ENCODE assay signal across 16 cellular contexts in the genomic region with DNA sequence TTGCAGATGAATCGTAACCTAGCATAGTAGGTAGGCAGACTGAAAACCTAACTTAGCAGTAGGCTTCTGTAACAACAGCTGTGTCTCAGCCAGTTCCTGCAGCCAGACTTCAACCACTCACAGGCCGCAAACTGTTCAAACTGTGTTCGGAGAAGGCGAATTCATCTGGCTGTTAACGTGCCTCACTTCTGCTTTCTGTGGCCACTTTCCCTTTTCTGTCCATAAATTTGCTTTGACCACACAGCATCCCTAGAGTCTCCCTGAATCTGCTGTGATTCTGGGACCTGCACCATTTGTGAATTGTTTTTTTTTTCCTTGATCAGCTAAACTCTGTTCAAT. TPM values are rescaled to one million over a fixed set of nuclear protein-coding genes. Genes with fewer than 3 reads are reported as not detected.
A peak's percentile ranks its signal among the peaks of the same experiment; 100 is the strongest.
DNase-seq lines count a peak whose midpoint lies in the region; ATAC-seq, FAIRE-seq and TF ChIP-seq lines count a peak whose summit lies in the region.
"Had no signal": no experiment of that assay in that cellular context is flagged by ENCODE, and none has a peak within 500 bp of the region (broad histone marks: within the 10 kb centered on the region; RNA-seq: fewer than 3 reads in every experiment).

No MANE protein-coding gene starts in this region.

- no peaks in the 10 kb centered on the region for H3K36me3 ChIP-seq in OCI-LY7 (ENCODE audit: insufficient read depth, low read length)
- H3K36me3 ChIP-seq: thyroid gland had no signal

- ATAC-seq in GM21423 (IDR thresholded peaks at IDR 0.05; ENCODE audit: unreplicated experiment), result peak; percentile 79
- ATAC-seq in HG03442 (IDR thresholded peaks at IDR 0.05; ENCODE audit: unreplicated experiment), result peak; percentile 65
- peak; percentile 93 for ATAC-seq in activated B cell treated with CpG ODN at 0.5 μM for 24 hours (ENCODE audit: low read depth)
- ATAC-seq in GM19455 (IDR thresholded peaks at IDR 0.05; ENCODE audit: unreplicated experiment), result no peak
- ATAC-seq: left cardiac atrium had no signal

- H3K9me2 ChIP-seq in OCI-LY7 (ENCODE audit: insufficient read depth, low read length), result no peaks in the 10 kb centered on the region

- H3K4me3 Mint-ChIP-seq in activated B cell treated with CpG ODN at 0.5 μM for 24 hours, result peak overlapping the region; percentile 8

- no peak overlapping the region for H3K4me3 ChIP-seq in OCI-LY7 (ENCODE audit: low read depth, low read length, poor library complexity, severe bottlenecking)
- H3K4me3 ChIP-seq: thyroid gland had no signal

- FAIRE-seq in GM12892 (lab: Jason Lieb, UNC) (peak; percentile 98), urothelium cell line (lab: Jason Lieb, UNC) (no peak)

- no peaks in the 10 kb centered on the region for H3K4me1 ChIP-seq in OCI-LY7 (ENCODE audit: insufficient read depth, low read length, poor library complexity, severe bottlenecking)
- H3K4me1 ChIP-seq: thyroid gland had no signal

- no TSS peak for BruUV-seq in OCI-LY7 (replicated peaks; lab: Mats Ljungman, UMichigan)

- H3K79me2 ChIP-seq in OCI-LY7 (ENCODE audit: insufficient read depth, low read depth, low read length), result no peaks in the 10 kb centered on the region

- TF ChIP-seq CTCF in activated B cell treated with CpG ODN at 0.5 μM for 24 hours (IDR thresholded peaks at IDR 0.05) (no peak), OCI-LY7 (conservative IDR thresholded peaks at IDR 0.05; ENCODE audit: low read length) (no peak)

- H2AFZ ChIP-seq in OCI-LY7 (ENCODE audit: low read length), result no peak overlapping the region

- H3K9me3 ChIP-seq in OCI-LY7 (ENCODE audit: low read length), result peaks cover 26% of the 10 kb centered on the region
- H3K9me3 ChIP-seq: thyroid gland had no signal

- peak overlapping the region; percentile 83 for H3K27ac Mint-ChIP-seq in activated B cell treated with CpG ODN at 0.5 μM for 24 hours

- CTCF ChIA-PET in activated B cell treated with CpG ODN at 0.5 μM for 24 hours (lab: Charles Lee), result no interaction called here
- CTCF ChIA-PET in OCI-LY7 (lab: Charles Lee; ENCODE audit: unreplicated experiment), result no interaction called here

- no peak overlapping the region for H3K27ac ChIP-seq in OCI-LY7 (ENCODE audit: low read depth, low read length, poor library complexity, severe bottlenecking)
- H3K27ac ChIP-seq: thyroid gland had no signal

- H3K4me2 ChIP-seq in OCI-LY7 (ENCODE audit: low read length), result no peak overlapping the region

- H3K9me3 Mint-ChIP-seq in activated B cell treated with CpG ODN at 0.5 μM for 24 hours, result peaks cover 3% of the 10 kb centered on the region

- intact Hi-C loops in activated B cell treated with CpG ODN at 0.5 μM for 24 hours (cut with micrococcal nuclease), result loop anchor here (1.0 kb wide), 1 partner anchor 15 kb away; the partner anchor contains the start of genes HTT and HTT-AS
- intact Hi-C loops in OCI-LY7 (cut with micrococcal nuclease; ENCODE audit: unreplicated experiment), result no loop called here

- no peaks in the 10 kb centered on the region for H4K20me1 ChIP-seq in OCI-LY7 (ENCODE audit: insufficient read depth, low read length)

- TF ChIP-seq POLR2A in GM12892 (IDR thresholded peaks at IDR 0.05; ENCODE audit: low read depth, low read length), result no peak

- H3K27me3 Mint-ChIP-seq in activated B cell treated with CpG ODN at 0.5 μM for 24 hours, result no peaks in the 10 kb centered on the region

- peak; percentile 59 for DNase-seq in GM12892 (ENCODE audit: insufficient read length)
- no peak for DNase-seq in activated B cell treated with CpG ODN at 0.5 μM for 24 hours
- DNase-seq in urothelium cell line (ENCODE audit: low spot score), result no peak
- no peak for DNase-seq in OCI-LY7 (ENCODE audit: low spot score)
- DNase-seq in NCI-H2227 treated with DMSO at 0.1 percent for 48 hours (lab: John Stamatoyannopoulos, UW), result no peak
- DNase-seq: activated CD4-positive, alpha-beta T cell treated with anti-CD3 and anti-CD28 coated beads for 48 hours; activated naive CD4-positive, alpha-beta T cell treated with anti-CD3 and anti-CD28 coated beads, Interleukin-2, amount 50 U/mL, for 16 hours; left cardiac atrium; Right ventricle myocardium superior; thyroid gland had no signal

- H3K4me1 Mint-ChIP-seq in activated B cell treated with CpG ODN at 0.5 μM for 24 hours, result peaks cover 20% of the 10 kb centered on the region

- POLR2A ChIA-PET in activated B cell treated with CpG ODN at 0.5 μM for 24 hours (lab: Charles Lee) (interaction anchor here (0.9 to 2.9 kb wide), 7 partner anchors 9 to 21 kb away, joined by 3 to 18 read pairs (median 5); partner anchors contain the start of gene HTT), OCI-LY7 (lab: Charles Lee) (interaction anchor here (1.7 kb wide), 1 partner anchor 13 kb away, joined by 6 read pairs; no protein-coding TSS in a partner anchor)

- H3K36me3 Mint-ChIP-seq in activated B cell treated with CpG ODN at 0.5 μM for 24 hours (ENCODE audit: low read depth), result peaks cover 11% of the 10 kb centered on the region

RNA-seq across cellular contexts. Expression of gene HTT-AS, which starts 15.3 kb away (rescaled TPM):
- polyA plus RNA-seq in GM12892 (2012; ENCODE audit: missing spikeins), result not detected
- not detected in 2 replicates for total RNA-seq in activated B cell treated with CpG ODN at 0.5 μM for 24 hours
- not detected in 2 replicates for total RNA-seq in OCI-LY7 (2014; rRNA removed; shearing (Covaris generic))
- not detected in 2 replicates for total RNA-seq in OCI-LY7 (2022)
- total RNA-seq: G401, H4, left cardiac atrium, pulmonary artery endothelial cell, Right ventricle myocardium superior, thyroid gland had no signal

RNA-seq across cellular contexts. Expression of gene HTT, which starts 15.4 kb away (rescaled TPM):
- polyA plus RNA-seq in GM12892 (2012; ENCODE audit: missing spikeins), result 65.2 TPM
- 239 and 242 TPM in 2 replicates for total RNA-seq in activated B cell treated with CpG ODN at 0.5 μM for 24 hours
- 36.4 and 41.2 TPM in 2 replicates for total RNA-seq in OCI-LY7 (2014; rRNA removed; shearing (Covaris generic))
- 91.3 and 108 TPM in 2 replicates for total RNA-seq in OCI-LY7 (2022)
